21 cellular contexts compared by ENCODE assay signal in genomic region chr7:122299624-122299934, GRCh38. TPM values are rescaled to one million over a fixed set of nuclear protein-coding genes. Genes with fewer than 3 reads are reported as not detected.
DNase-seq lines count a peak whose midpoint lies in the region; ATAC-seq and TF ChIP-seq lines count a peak whose summit lies in the region.
"Had no signal": no experiment of that assay in that cellular context is flagged by ENCODE, and none has a peak within 500 bp of the region (broad histone marks: within the 10 kb centered on the region; RNA-seq: fewer than 3 reads in every experiment).

No MANE protein-coding gene starts in this region.

- TF ChIP-seq CTCF in glutamatergic neuron (IDR thresholded peaks at IDR 0.05; ENCODE audit: partially characterized antibody, unreplicated experiment) (no peak), nephron (IDR thresholded peaks at IDR 0.05; ENCODE audit: unreplicated experiment in 3 of 3) (no peak), brain microvascular endothelial cell (IDR thresholded peaks at IDR 0.05; ENCODE audit: low read depth, low read length, missing control alignments) (no peak), left lung (IDR thresholded peaks at IDR 0.05) (no peak)

- H3K27ac ChIP-seq in subcutaneous abdominal adipose tissue (ENCODE audit: low read depth, low read length), result no peak overlapping the region
- no peak overlapping the region for H3K27ac ChIP-seq in brain microvascular endothelial cell
- no peak overlapping the region for H3K27ac ChIP-seq in left lung
- H3K27ac ChIP-seq: 22Rv1 had no signal

- H3K4me3 Mint-ChIP-seq in glutamatergic neuron (ENCODE audit: unreplicated experiment), result peak overlapping the region; percentile 89
- H3K4me3 Mint-ChIP-seq in nephron, result peak overlapping the region; percentile 48 to 74 (median 70)
- no peak overlapping the region for H3K4me3 Mint-ChIP-seq in activated CD4-positive, alpha-beta memory T cell treated with anti-CD3 and anti-CD28 coated beads for 36 hours
- H3K4me3 Mint-ChIP-seq: activated CD4-positive, alpha-beta T cell treated with anti-CD3 and anti-CD28 coated beads, Interleukin-2, amount 10 ng/mL, durations not matched to agents 7 days and 5 days; effector memory CD8-positive, alpha-beta T cell; T-cell had no signal

- in situ Hi-C loops in brain microvascular endothelial cell (cut with HindIII; ENCODE audit: low pct_ligation_motif_present, low sequenced_read_pairs), result no loop called here

- intact Hi-C loops in activated CD4-positive, alpha-beta memory T cell treated with anti-CD3 and anti-CD28 coated beads for 36 hours (cut with micrococcal nuclease), result no loop called here
- intact Hi-C loops in left lung (cut with DNase I), result no loop called here

- H3K36me3 Mint-ChIP-seq in glutamatergic neuron (ENCODE audit: unreplicated experiment) (no peaks in the 10 kb centered on the region), nephron (ENCODE audit: low read depth) (no peaks in the 10 kb centered on the region)
- no peaks in the 10 kb centered on the region for H3K36me3 Mint-ChIP-seq in activated CD4-positive, alpha-beta memory T cell treated with anti-CD3 and anti-CD28 coated beads for 36 hours
- H3K36me3 Mint-ChIP-seq: T-cell had no signal

- H3K27me3 ChIP-seq in subcutaneous abdominal adipose tissue (ENCODE audit: control insufficient read depth in 5 of 5, insufficient read depth in 4 of 5, low read length in 5 of 5) (peaks cover 49 to 65% (median 58%) of the 10 kb centered on the region in 5 donors), brain microvascular endothelial cell (replicated peaks) (peaks cover 75% of the 10 kb centered on the region), left lung (peaks cover 67 to 96% of the 10 kb centered on the region in 2 donors)

- DNase-seq in DMS53 (lab: John Stamatoyannopoulos, UW) (peak; percentile 57), DMS53 treated with DMSO at 0.1 percent for 48 hours (lab: John Stamatoyannopoulos, UW; ENCODE audit: unreplicated experiment) (no peak), glutamatergic neuron (no peak), brain microvascular endothelial cell (no peak), left lung (no peak)
- no peak for DNase-seq in activated CD4-positive, alpha-beta memory T cell treated with anti-CD3 and anti-CD28 coated beads for 36 hours
- DNase-seq: activated CD4-positive, alpha-beta T cell treated with anti-CD3 and anti-CD28 coated beads, Interleukin-2, amount 10 ng/mL, durations not matched to agents 7 days and 5 days; effector memory CD8-positive, alpha-beta T cell; midbrain; NCI-H1417 treated with DMSO at 0.1 percent for 48 hours; SHP77; stimulated activated CD4-positive, alpha-beta T cell treated with anti-CD3 and anti-CD28 coated beads, Interleukin-1b, Interleukin-23, amount 100 ng/mL, for 48 hours; stimulated activated naive CD8-positive, alpha-beta T cell treated with anti-CD3 and anti-CD28 coated beads, Interleukin-15, Interleukin-2, amounts not matched to agents 100 U/mL and 50 U/mL, for 24 hours; T-cell had no signal

- H3K9me3 ChIP-seq in subcutaneous abdominal adipose tissue (ENCODE audit: control insufficient read depth in 5 of 5, low read length in 5 of 5) (peaks cover 0 to 2% (median 0%) of the 10 kb centered on the region in 5 donors), left lung (no peaks in the 10 kb centered on the region)

- H3K4me1 ChIP-seq in subcutaneous abdominal adipose tissue (ENCODE audit: control insufficient read depth in 5 of 5, insufficient read depth in 5 of 5, low read length in 5 of 5) (peaks cover under 1 to 22% (median 20%) of the 10 kb centered on the region in 5 donors), left lung (peaks cover 0 to 3% of the 10 kb centered on the region in 2 donors)

- H3K27me3 Mint-ChIP-seq in glutamatergic neuron (ENCODE audit: unreplicated experiment) (peaks cover 22% of the 10 kb centered on the region), nephron (ENCODE audit: low read depth) (peaks cover 100% of the 10 kb centered on the region)
- H3K27me3 Mint-ChIP-seq in activated CD4-positive, alpha-beta memory T cell treated with anti-CD3 and anti-CD28 coated beads for 36 hours, result peaks cover 56% of the 10 kb centered on the region

- POLR2A ChIA-PET in activated CD4-positive, alpha-beta memory T cell treated with anti-CD3 and anti-CD28 coated beads for 36 hours (lab: Charles Lee), result no interaction called here

- no peak overlapping the region for H3K27ac Mint-ChIP-seq in glutamatergic neuron (ENCODE audit: unreplicated experiment)
- no peak overlapping the region for H3K27ac Mint-ChIP-seq in nephron
- no peak overlapping the region for H3K27ac Mint-ChIP-seq in activated CD4-positive, alpha-beta memory T cell treated with anti-CD3 and anti-CD28 coated beads for 36 hours
- H3K27ac Mint-ChIP-seq: activated CD4-positive, alpha-beta T cell treated with anti-CD3 and anti-CD28 coated beads, Interleukin-2, amount 10 ng/mL, durations not matched to agents 7 days and 5 days; effector memory CD8-positive, alpha-beta T cell; T-cell had no signal

- H3K4me1 Mint-ChIP-seq in glutamatergic neuron (ENCODE audit: low read depth, unreplicated experiment), result peaks cover 8% of the 10 kb centered on the region
- peaks cover 20% of the 10 kb centered on the region for H3K4me1 Mint-ChIP-seq in nephron
- no peaks in the 10 kb centered on the region for H3K4me1 Mint-ChIP-seq in activated CD4-positive, alpha-beta memory T cell treated with anti-CD3 and anti-CD28 coated beads for 36 hours (ENCODE audit: low read depth)
- H3K4me1 Mint-ChIP-seq: activated CD4-positive, alpha-beta T cell treated with anti-CD3 and anti-CD28 coated beads, Interleukin-2, amount 10 ng/mL, durations not matched to agents 7 days and 5 days had no signal

- H3K36me3 ChIP-seq in subcutaneous abdominal adipose tissue (ENCODE audit: control insufficient read depth in 5 of 5, insufficient read depth in 5 of 5, low read length in 5 of 5), result no peaks in the 10 kb centered on the region
- H3K36me3 ChIP-seq in brain microvascular endothelial cell (replicated peaks), result no peaks in the 10 kb centered on the region
- H3K36me3 ChIP-seq in left lung, result no peaks in the 10 kb centered on the region

- CTCF ChIA-PET in activated CD4-positive, alpha-beta memory T cell treated with anti-CD3 and anti-CD28 coated beads for 36 hours (lab: Charles Lee), result no interaction called here

- H3K9me3 Mint-ChIP-seq in glutamatergic neuron (ENCODE audit: unreplicated experiment) (peaks cover 8% of the 10 kb centered on the region), nephron (no peaks in the 10 kb centered on the region)
- H3K9me3 Mint-ChIP-seq in activated CD4-positive, alpha-beta memory T cell treated with anti-CD3 and anti-CD28 coated beads for 36 hours, result no peaks in the 10 kb centered on the region

- ATAC-seq in left lung, result no peak
- ATAC-seq: effector memory CD8-positive, alpha-beta T cell; stimulated activated naive CD8-positive, alpha-beta T cell treated with anti-CD3 and anti-CD28 coated beads, Interleukin-15, Interleukin-2, amounts not matched to agents 100 U/mL and 50 U/mL, for 24 hours; T-cell had no signal

- no peak overlapping the region for H3K9ac ChIP-seq in subcutaneous abdominal adipose tissue (ENCODE audit: low read length in 5 of 5)

- peak overlapping the region; percentile 4 to 43 (median 29) for H3K4me3 ChIP-seq in subcutaneous abdominal adipose tissue (ENCODE audit: low read depth in 1 of 5, low read length in 5 of 5)
- no peak overlapping the region for H3K4me3 ChIP-seq in brain microvascular endothelial cell (ENCODE audit: low read depth, low read length)
- no peak overlapping the region for H3K4me3 ChIP-seq in left lung

RNA-seq across cellular contexts. Expression of gene FEZF1, which starts 5.0 kb away (rescaled TPM):
- total RNA-seq in glutamatergic neuron (ENCODE audit: unreplicated experiment), result 12.7 TPM
- not detected for total RNA-seq in activated CD4-positive, alpha-beta memory T cell treated with anti-CD3 and anti-CD28 coated beads for 36 hours
- not detected for total RNA-seq in left lung
- total RNA-seq: activated CD4-positive, alpha-beta T cell treated with anti-CD3 and anti-CD28 coated beads, Interleukin-2, amount 10 ng/mL, durations not matched to agents 7 days and 5 days; HT1080; kidney epithelial cell; OCI-LY7; T-cell; ureter had no signal

Comparison
In these comparisons a context has a peak if more than half of its experiments do, and no peak if none do; other contexts are left out.
1. H3K4me3 ChIP-seq: peak in subcutaneous abdominal adipose tissue (5 of 5); none in brain microvascular endothelial cell (single experiment) and left lung (0 of 2).
2. RNA of gene FEZF1, which starts 5.0 kb away (total RNA-seq): 12.7 TPM in glutamatergic neuron (single experiment); not detected in left lung and not detected in activated CD4-positive, alpha-beta memory T cell treated with anti-CD3 and anti-CD28 coated beads for 36 hours; every median in the first group is over 10 times any median in the second.